Comparison of ENCODE assay signal across 11 cellular contexts in genomic region chr5:43401827-43402226, GRCh38. TPM values are rescaled to one million over a fixed set of nuclear protein-coding genes. Genes with fewer than 3 reads are reported as not detected.
DNase-seq lines count a peak whose midpoint lies in the region; ATAC-seq and TF ChIP-seq lines count a peak whose summit lies in the region.
"Had no signal": no experiment of that assay in that cellular context is flagged by ENCODE, and none has a peak within 500 bp of the region (broad histone marks: within the 10 kb centered on the region; RNA-seq: fewer than 3 reads in every experiment).

No MANE protein-coding gene starts in this region.

- no peaks in the 10 kb centered on the region for H3K9me3 ChIP-seq in right lobe of liver

- peak; percentile 49 for TF ChIP-seq CTCF in GM12872 (IDR thresholded peaks at IDR 0.05; ENCODE audit: insufficient read depth, low read depth, low read length)
- TF ChIP-seq CTCF in astrocyte of the spinal cord (IDR thresholded peaks at IDR 0.05; ENCODE audit: low read depth, low read length) = peak; percentile 44
- peak in 3 of 4 donors; percentile 20 to 30 (median 23) for TF ChIP-seq CTCF in right lobe of liver (IDR thresholded peaks at IDR 0.05)

- H3K9me3 Mint-ChIP-seq in activated naive CD4-positive, alpha-beta T cell treated with anti-CD3 and anti-CD28 coated beads, Interleukin-2, amount 50 U/mL, for 72 hours = peaks cover 18 to 22% of the 10 kb centered on the region in 2 donors

- peaks cover 49 to 52% of the 10 kb centered on the region in 2 donors for H3K36me3 Mint-ChIP-seq in activated naive CD4-positive, alpha-beta T cell treated with anti-CD3 and anti-CD28 coated beads, Interleukin-2, amount 50 U/mL, for 72 hours

- intact Hi-C loops in right lobe of liver (cut with DNase I) = no loop called here

- ATAC-seq in right lobe of liver (peak in 2 of 4 donors; percentile 46 to 60), HG02973 (IDR thresholded peaks at IDR 0.05; ENCODE audit: unreplicated experiment) (no peak)
- no peak for ATAC-seq in activated naive CD4-positive, alpha-beta T cell treated with anti-CD3 and anti-CD28 coated beads, Interleukin-2, amount 50 U/mL, for 72 hours
- ATAC-seq: activated T-cell treated with anti-CD3 and anti-CD28 coated beads, Interleukin-2, amount 50 U/mL, for 4 hours; stimulated activated naive B cell treated with anti-CD40 and anti-IgM and Interleukin-4, amounts not matched to agents 10 μg/mL and 1 μg/mL and 100 μg/mL, for 72 hours had no signal

- no peak overlapping the region for H3K27ac ChIP-seq in right lobe of liver
- H3K27ac ChIP-seq: dorsolateral prefrontal cortex had no signal

- H3K27me3 ChIP-seq in right lobe of liver = no peaks in the 10 kb centered on the region

- H3K36me3 ChIP-seq in right lobe of liver = no peaks in the 10 kb centered on the region

- H3K4me1 ChIP-seq in right lobe of liver = no peaks in the 10 kb centered on the region

- DNase-seq in M059J (ENCODE audit: low read depth) (peak; percentile 22), astrocyte of the spinal cord (ENCODE audit: low read depth, low spot score) (no peak), right lobe of liver (no peak), NCI-H1105 treated with DMSO at 0.1 percent for 48 hours (lab: John Stamatoyannopoulos, UW) (no peak)
- DNase-seq in activated naive CD4-positive, alpha-beta T cell treated with anti-CD3 and anti-CD28 coated beads, Interleukin-2, amount 50 U/mL, for 72 hours (ENCODE audit: low spot score in 2 of 2) = no peak
- DNase-seq: activated T-cell treated with anti-CD3 and anti-CD28 coated beads, Interleukin-2, amount 50 U/mL, for 4 hours; dorsolateral prefrontal cortex; kidney glomerular epithelial cell; stimulated activated naive B cell treated with anti-CD40 and anti-IgM and Interleukin-4, amounts not matched to agents 10 μg/mL and 1 μg/mL and 100 μg/mL, for 72 hours had no signal

- in situ Hi-C loops in astrocyte of the spinal cord (cut with HindIII; ENCODE audit: low sequenced_read_pairs) = no loop called here

- TF ChIP-seq POLR2A in right lobe of liver (IDR thresholded peaks at IDR 0.05) = no peak

- H3K27ac Mint-ChIP-seq in activated naive CD4-positive, alpha-beta T cell treated with anti-CD3 and anti-CD28 coated beads, Interleukin-2, amount 50 U/mL, for 72 hours = no peak overlapping the region
- H3K27ac Mint-ChIP-seq: stimulated activated naive B cell treated with anti-CD40 and anti-IgM and Interleukin-4, amounts not matched to agents 10 μg/mL and 1 μg/mL and 100 μg/mL, for 72 hours had no signal

- WGBS in right lobe of liver (ENCODE audit: insufficient coverage, low coverage, low lambda C conversion rate, missing lambda C conversion rate) = 20% methylated on average over 1 of the region's 1 CpG

- H3K4me3 ChIP-seq in astrocyte of the spinal cord (ENCODE audit: low read depth, low read length) (no peak overlapping the region), right lobe of liver (no peak overlapping the region)
- H3K4me3 ChIP-seq: dorsolateral prefrontal cortex had no signal

RNA-seq across cellular contexts. Expression of gene CCL28, which starts 10.4 kb away (rescaled TPM):
- total RNA-seq in M059J (2014; rRNA removed; shearing (Covaris generic)) = not detected in 2 replicates
- total RNA-seq in right lobe of liver = 1 to 10 TPM in 5 of 6 experiments, under 1 TPM in 1; 1.00 to 2.3 (median 1.3) TPM
- total RNA-seq in activated naive CD4-positive, alpha-beta T cell treated with anti-CD3 and anti-CD28 coated beads, Interleukin-2, amount 50 U/mL, for 72 hours = 10 to 100 TPM in 1 of 2 donors, 1 to 10 TPM in 1; 4.5 to 18.9 TPM
